ENCODE assay signal across 8 cellular contexts in the genomic region with DNA sequence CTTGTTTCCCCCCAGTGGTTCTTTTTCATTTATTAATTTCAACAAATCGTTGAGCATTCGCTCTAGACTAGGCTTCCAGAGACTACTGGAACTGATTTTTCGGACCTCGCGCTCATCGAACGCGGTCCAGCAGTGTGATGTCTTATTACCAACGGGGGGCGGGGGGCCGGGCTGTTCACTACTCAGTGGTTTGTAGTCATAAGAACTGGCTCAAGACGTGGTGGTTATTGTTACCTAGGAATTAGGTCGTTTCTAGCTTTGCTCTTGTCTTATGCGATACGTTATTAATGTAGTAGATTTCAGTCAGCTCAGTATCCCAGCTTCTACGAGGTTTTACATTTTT.
DNase-seq lines count a peak whose midpoint lies in the region; ATAC-seq and FAIRE-seq lines count a peak whose summit lies in the region.

No MANE protein-coding gene starts in this region.

- H3K9me3 ChIP-seq in adipocyte (ENCODE audit: control insufficient read depth, low read length) = no peaks in the 10 kb centered on the region

- H3K27me3 Mint-ChIP-seq in stimulated activated naive B cell treated with anti-CD40 and anti-IgM and Interleukin-4, amounts not matched to agents 10 μg/mL and 1 μg/mL and 100 μg/mL, for 72 hours = no peaks in the 10 kb centered on the region

- peak overlapping the region; percentile 100 for H3K4me3 ChIP-seq in adipocyte (ENCODE audit: low read length)

- no peaks in the 10 kb centered on the region for H3K27me3 ChIP-seq in adipocyte (replicated peaks; ENCODE audit: control insufficient read depth, insufficient read depth, low read length)

- FAIRE-seq in RCC 7860 (lab: Jason Lieb, UNC) = no peak

- peaks cover 17 to 35% of the 10 kb centered on the region in 2 donors for H3K4me1 Mint-ChIP-seq in stimulated activated naive B cell treated with anti-CD40 and anti-IgM and Interleukin-4, amounts not matched to agents 10 μg/mL and 1 μg/mL and 100 μg/mL, for 72 hours

- peak overlapping the region; percentile 99 for H3K27ac Mint-ChIP-seq in stimulated activated naive B cell treated with anti-CD40 and anti-IgM and Interleukin-4, amounts not matched to agents 10 μg/mL and 1 μg/mL and 100 μg/mL, for 72 hours

- H3K4me1 ChIP-seq in adipocyte (ENCODE audit: control insufficient read depth, insufficient read depth, low read length) = peaks cover 26% of the 10 kb centered on the region

- H3K36me3 Mint-ChIP-seq in stimulated activated naive B cell treated with anti-CD40 and anti-IgM and Interleukin-4, amounts not matched to agents 10 μg/mL and 1 μg/mL and 100 μg/mL, for 72 hours = peaks cover 21 to 28% of the 10 kb centered on the region in 2 donors

- DNase-seq in CD1c-positive myeloid dendritic cell (ENCODE audit: extremely low spot score) (peak; percentile 36), adipocyte (ENCODE audit: low read depth) (peak; percentile 64), iPS-NIHi11 (ENCODE audit: low spot score) (peak; percentile 50), NCI-H774 (lab: John Stamatoyannopoulos, UW) (no peak), RCC 7860 (ENCODE audit: low spot score) (no peak), LoVo (ENCODE audit: low spot score) (no peak)
- DNase-seq in stimulated activated naive B cell treated with anti-CD40 and anti-IgM and Interleukin-4, amounts not matched to agents 10 μg/mL and 1 μg/mL and 100 μg/mL, for 72 hours = no peak

- peaks cover 44% of the 10 kb centered on the region for H3K36me3 ChIP-seq in adipocyte (ENCODE audit: control insufficient read depth, insufficient read depth, low read length, severe bottlenecking)

- no peaks in the 10 kb centered on the region for H3K9me3 Mint-ChIP-seq in stimulated activated naive B cell treated with anti-CD40 and anti-IgM and Interleukin-4, amounts not matched to agents 10 μg/mL and 1 μg/mL and 100 μg/mL, for 72 hours

- H3K4me3 Mint-ChIP-seq in stimulated activated naive B cell treated with anti-CD40 and anti-IgM and Interleukin-4, amounts not matched to agents 10 μg/mL and 1 μg/mL and 100 μg/mL, for 72 hours = peak overlapping the region; percentile 96 to 98

- H3K9ac ChIP-seq in adipocyte (ENCODE audit: low read length) = peak overlapping the region; percentile 100

- ATAC-seq in HG03025 (IDR thresholded peaks at IDR 0.05; ENCODE audit: low FRiP score, unreplicated experiment) = peak; percentile 8
- peak; percentile 8 to 12 for ATAC-seq in stimulated activated naive B cell treated with anti-CD40 and anti-IgM and Interleukin-4, amounts not matched to agents 10 μg/mL and 1 μg/mL and 100 μg/mL, for 72 hours (replicated peaks)

Comparison
In these comparisons a context has a peak if more than half of its experiments do, and no peak if none do; other contexts are left out.
1. DNase-seq: peak in CD1c-positive myeloid dendritic cell (single experiment), adipocyte (single experiment) and iPS-NIHi11 (single experiment); none in stimulated activated naive B cell treated with anti-CD40 and anti-IgM and Interleukin-4, amounts not matched to agents 10 μg/mL and 1 μg/mL and 100 μg/mL, for 72 hours (single experiment), NCI-H774 (single experiment), RCC 7860 (single experiment) and LoVo (single experiment).